ENCODE assay signal across 15 cellular contexts in the genomic region with DNA sequence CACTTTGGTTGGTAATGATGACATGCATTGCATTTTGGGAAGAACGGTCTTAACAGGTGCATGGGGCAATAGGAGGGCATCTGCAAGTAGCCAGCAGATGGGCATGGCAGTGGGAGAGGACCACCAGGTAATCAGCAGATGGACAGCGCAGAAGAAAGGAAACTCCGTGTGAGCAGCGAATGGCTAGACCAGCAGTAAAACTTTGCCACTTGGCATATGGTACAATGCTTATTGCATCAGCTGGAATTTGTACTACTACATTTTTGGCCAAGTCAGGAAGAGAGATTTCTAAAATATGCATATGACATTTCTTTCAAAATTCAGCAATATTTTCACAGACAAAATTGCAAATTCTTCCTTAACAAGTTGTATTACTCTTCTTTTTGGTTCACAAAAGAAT.
A peak's percentile ranks its signal among the peaks of the same experiment; 100 is the strongest.
DNase-seq lines count a peak whose midpoint lies in the region; ATAC-seq and TF ChIP-seq lines count a peak whose summit lies in the region.
"Had no signal": no experiment of that assay in that cellular context is flagged by ENCODE, and none has a peak within 500 bp of the region (broad histone marks: within the 10 kb centered on the region; RNA-seq: fewer than 3 reads in every experiment).

No MANE protein-coding gene starts in this region.

- H3K4me3 ChIP-seq in fibroblast of pulmonary artery (replicated peaks; ENCODE audit: low read depth, low read length): no peak overlapping the region
- H3K4me3 ChIP-seq in prostate gland: no peak overlapping the region
- H3K4me3 ChIP-seq: BLaER1 had no signal

- no peak overlapping the region for H3K27ac ChIP-seq in prostate gland
- H3K27ac ChIP-seq: 22Rv1, BLaER1 had no signal

- no peaks in the 10 kb centered on the region for H3K27me3 ChIP-seq in prostate gland (replicated peaks; ENCODE audit: insufficient read depth)
- H3K27me3 ChIP-seq: BLaER1 had no signal

- H3K36me3 ChIP-seq in prostate gland: no peaks in the 10 kb centered on the region
- H3K36me3 ChIP-seq: BLaER1 had no signal

- H3K9me3 ChIP-seq in prostate gland: no peaks in the 10 kb centered on the region
- H3K9me3 ChIP-seq: BLaER1 had no signal

- intact Hi-C loops in prostate gland (cut with DNase I): no loop called here

- DNase-seq in DMS 273 (lab: John Stamatoyannopoulos, UW; ENCODE audit: unreplicated experiment) (peak; percentile 37), DMS 273 treated with DMSO at 0.1 percent for 48 hours (lab: John Stamatoyannopoulos, UW) (no peak), cerebellum (ENCODE audit: low spot score) (peak; percentile 26), fibroblast of pulmonary artery (ENCODE audit: low read depth) (peak; percentile 3), prostate gland (ENCODE audit: low spot score) (no peak), NCI-H2171 treated with DMSO at 0.1 percent for 48 hours (lab: John Stamatoyannopoulos, UW) (no peak)
- no peak for DNase-seq in activated CD4-positive, alpha-beta T cell treated with anti-CD3 and anti-CD28 coated beads for 4 hours
- DNase-seq: AML-193, DND-41, GF-D8, HCEC 1CT, HFFc6 had no signal

- TF ChIP-seq POLR2A in prostate gland (IDR thresholded peaks at IDR 0.05): no peak

- no peak for ATAC-seq in GM19455 (IDR thresholded peaks at IDR 0.05; ENCODE audit: unreplicated experiment)

- TF ChIP-seq CTCF in fibroblast of pulmonary artery (IDR thresholded peaks at IDR 0.05; ENCODE audit: low read length, missing control alignments): no peak
- no peak for TF ChIP-seq CTCF in prostate gland (IDR thresholded peaks at IDR 0.05)

- H3K4me1 ChIP-seq in prostate gland (replicated peaks): no peaks in the 10 kb centered on the region
- H3K4me1 ChIP-seq: BLaER1 had no signal

- 94% methylated on average over 4 of the region's 4 CpGs for WGBS in prostate gland

Comparison
In these comparisons a context has a peak if more than half of its experiments do, and no peak if none do; other contexts are left out.
1. DNase-seq: peak in DMS 273 (single experiment), cerebellum (single experiment) and fibroblast of pulmonary artery (single experiment); none in DMS 273 treated with DMSO at 0.1 percent for 48 hours (single experiment), activated CD4-positive, alpha-beta T cell treated with anti-CD3 and anti-CD28 coated beads for 4 hours (0 of 2), prostate gland (single experiment) and NCI-H2171 treated with DMSO at 0.1 percent for 48 hours (single experiment).